Comparison of ENCODE assay signal across 28 cellular contexts in genomic region chr1:59857679-59858354, GRCh38. TPM values are rescaled to one million over a fixed set of nuclear protein-coding genes. Genes with fewer than 3 reads are reported as not detected.
DNase-seq lines count a peak whose midpoint lies in the region; ATAC-seq, FAIRE-seq and TF ChIP-seq lines count a peak whose summit lies in the region.
"Had no signal": no experiment of that assay in that cellular context is flagged by ENCODE, and none has a peak within 500 bp of the region (broad histone marks: within the 10 kb centered on the region; RNA-seq: fewer than 3 reads in every experiment).

No MANE protein-coding gene starts in this region.

- H3K9me2 ChIP-seq in hepatocyte (replicated peaks; ENCODE audit: insufficient read depth), result no peaks in the 10 kb centered on the region
- H3K9me2 ChIP-seq: SK-N-SH had no signal

- DNase-seq in cardiac muscle cell (ENCODE audit: low read depth in 1 of 2, low spot score in 1 of 2), result no peak
- DNase-seq in heart right ventricle, result no peak
- no peak for DNase-seq in SK-N-MC (ENCODE audit: low read depth, low spot score)
- DNase-seq in hepatocyte (ENCODE audit: low spot score), result no peak
- DNase-seq in pancreas, result no peak
- DNase-seq in NCI-H82 treated with DMSO at 0.1 percent for 48 hours (lab: John Stamatoyannopoulos, UW; ENCODE audit: unreplicated experiment), result no peak
- DNase-seq: AML-193; CD4-positive, alpha-beta T cell; GM23248; H9; IMR-90; KG1; MM.1S; NCI-H1417; NCI-H1694; NCI-H2029 treated with DMSO at 0.1 percent for 48 hours; NCI-H2227 treated with DMSO at 0.1 percent for 48 hours; NCI-H526 treated with DMSO at 0.1 percent for 48 hours; SIG-M5; SK-N-SH had no signal

- peaks cover 15% of the 10 kb centered on the region for H3K4me1 ChIP-seq in cardiac muscle cell (ENCODE audit: low read depth)
- peaks cover 0 to 9% (median 0%) of the 10 kb centered on the region in 9 donors for H3K4me1 ChIP-seq in heart right ventricle
- peaks cover 18% of the 10 kb centered on the region for H3K4me1 ChIP-seq in hepatocyte (ENCODE audit: insufficient read depth)
- H3K4me1 ChIP-seq in pancreas, result peaks cover 11 to 32% (median 20%) of the 10 kb centered on the region in 3 donors
- H3K4me1 ChIP-seq: BLaER1 treated with 17β-estradiol and CSF1 and Interleukin-3, amounts not matched to agents 10 nM and 100 nM had no signal

- intact Hi-C loops in heart right ventricle (cut with DNase I) (no loop called here), pancreas (cut with DNase I) (no loop called here)

- H3K79me2 ChIP-seq in hepatocyte, result no peaks in the 10 kb centered on the region

- H3K9me3 ChIP-seq in cardiac muscle cell (ENCODE audit: low read depth) (no peaks in the 10 kb centered on the region), heart right ventricle (peaks cover 0 to 5% (median 0%) of the 10 kb centered on the region in 11 donors), SK-N-MC (ENCODE audit: low read depth, low read length) (peaks cover 11% of the 10 kb centered on the region), hepatocyte (ENCODE audit: low read depth) (no peaks in the 10 kb centered on the region), pancreas (no peaks in the 10 kb centered on the region)
- H3K9me3 ChIP-seq: SK-N-SH had no signal

- WGBS in heart right ventricle, 2 donors, result 81 to 86% methylated on average over 5 of the region's 5 CpGs
- WGBS in hepatocyte (ENCODE audit: low lambda C conversion rate, missing lambda C conversion rate), result 81% methylated on average over 5 of the region's 5 CpGs
- 49 to 51% methylated on average over 5 of the region's 5 CpGs for WGBS in pancreas, 2 donors

- H4K20me1 ChIP-seq in hepatocyte (ENCODE audit: insufficient read depth, poor library complexity, severe bottlenecking), result no peaks in the 10 kb centered on the region
- H4K20me1 ChIP-seq: BLaER1 treated with 17β-estradiol and CSF1 and Interleukin-3, amounts not matched to agents 10 nM and 100 nM had no signal

- peak overlapping the region; percentile 23 for H3K4me2 ChIP-seq in hepatocyte
- H3K4me2 ChIP-seq: BLaER1 treated with 17β-estradiol and CSF1 and Interleukin-3, amounts not matched to agents 10 nM and 100 nM; SK-N-SH had no signal

- no peaks in the 10 kb centered on the region for H3K27me3 ChIP-seq in cardiac muscle cell
- H3K27me3 ChIP-seq in heart right ventricle, result no peaks in the 10 kb centered on the region
- H3K27me3 ChIP-seq in hepatocyte, result no peaks in the 10 kb centered on the region
- H3K27me3 ChIP-seq in pancreas, result no peaks in the 10 kb centered on the region
- H3K27me3 ChIP-seq: BLaER1 treated with 17β-estradiol and CSF1 and Interleukin-3, amounts not matched to agents 10 nM and 100 nM had no signal

- TF ChIP-seq CTCF in cardiac muscle cell (IDR thresholded peaks at IDR 0.05; ENCODE audit: low read depth, low read length) (no peak), heart right ventricle (IDR thresholded peaks at IDR 0.05) (no peak), hepatocyte (IDR thresholded peaks at IDR 0.05; ENCODE audit: poor library complexity) (no peak), pancreas (IDR thresholded peaks at IDR 0.05) (no peak)

- H3K36me3 ChIP-seq in cardiac muscle cell (peaks cover 4% of the 10 kb centered on the region), heart right ventricle (no peaks in the 10 kb centered on the region), SK-N-MC (ENCODE audit: insufficient read depth, low read length) (peaks cover 91% of the 10 kb centered on the region), hepatocyte (replicated peaks; ENCODE audit: insufficient read depth, low read depth) (no peaks in the 10 kb centered on the region), pancreas (peaks cover 0 to 12% (median 0%) of the 10 kb centered on the region in 3 donors)
- H3K36me3 ChIP-seq: BLaER1 treated with 17β-estradiol and CSF1 and Interleukin-3, amounts not matched to agents 10 nM and 100 nM had no signal

- H3K4me3 ChIP-seq in cardiac muscle cell (no peak overlapping the region), heart right ventricle (no peak overlapping the region), SK-N-MC (no peak overlapping the region; the same call in 1 of the 2 replicates), hepatocyte (no peak overlapping the region), pancreas (no peak overlapping the region)
- H3K4me3 ChIP-seq: BLaER1 treated with 17β-estradiol and CSF1 and Interleukin-3, amounts not matched to agents 10 nM and 100 nM; GM23248 had no signal

- peak overlapping the region; percentile 43 for H3K9ac ChIP-seq in SK-N-MC (ENCODE audit: insufficient read length)
- H3K9ac ChIP-seq: BLaER1 treated with 17β-estradiol and CSF1 and Interleukin-3, amounts not matched to agents 10 nM and 100 nM; GM23248; SK-N-SH had no signal

- no peak for ATAC-seq in heart right ventricle
- peak in 2 of 4 donors; percentile 20 to 22 for ATAC-seq in pancreas
- ATAC-seq in HG03457 (IDR thresholded peaks at IDR 0.05; ENCODE audit: unreplicated experiment), result no peak
- no peak for ATAC-seq in GM21515 (IDR thresholded peaks at IDR 0.05; ENCODE audit: unreplicated experiment)
- ATAC-seq: Panc1 had no signal

- no peak overlapping the region for H2AFZ ChIP-seq in hepatocyte
- H2AFZ ChIP-seq: GM23248 had no signal

- peak; percentile 51 for FAIRE-seq in pancreas (lab: Jason Lieb, UNC)
- FAIRE-seq: A204.1, D721Med had no signal

- H3K27ac ChIP-seq in cardiac muscle cell (peak overlapping the region; percentile 74), heart right ventricle (peak overlapping the region in 1 of 10 donors; percentile 52), SK-N-MC (peak overlapping the region; percentile 75), hepatocyte (no peak overlapping the region), pancreas (peak overlapping the region in 2 of 4 donors; percentile 58 to 67)
- H3K27ac ChIP-seq: BLaER1 treated with 17β-estradiol and CSF1 and Interleukin-3, amounts not matched to agents 10 nM and 100 nM; GM23248; RWPE1 had no signal

RNA-seq across cellular contexts. Expression of gene HOOK1, which starts 43.1 kb away (rescaled TPM):
- total RNA-seq in cardiac muscle cell (9.5 and 10.4 TPM in 2 replicates), heart right ventricle (1 to 10 TPM; 1.2 to 6.1 (median 3.4) TPM), hepatocyte (33.0 and 36.8 TPM in 2 replicates), pancreas (10 to 100 TPM; 23.2 to 32.0 (median 28.4) TPM)
- polyA plus RNA-seq in cardiac muscle cell (12.9 and 15.5 TPM in 2 replicates), heart right ventricle (1 to 10 TPM in 1 of 2 donors, under 1 TPM in 1; 0.61 to 2.9 TPM), hepatocyte (12.8 and 16.6 TPM in 2 replicates), pancreas (10 to 100 TPM; 10.9 to 18.2 TPM)
- total RNA-seq: GM23248, IMR-90, OCI-LY7 had no signal
- polyA plus RNA-seq: GM23248, IMR-90 had no signal
